ENCODE assay signal across 23 cellular contexts in genomic region chr20:37378420-37378784, GRCh38. TPM values are rescaled to one million over a fixed set of nuclear protein-coding genes. Genes with fewer than 3 reads are reported as not detected.
DNase-seq lines count a peak whose midpoint lies in the region; ATAC-seq, FAIRE-seq and TF ChIP-seq lines count a peak whose summit lies in the region.
"Had no signal": no experiment of that assay in that cellular context is flagged by ENCODE, and none has a peak within 500 bp of the region (broad histone marks: within the 10 kb centered on the region; RNA-seq: fewer than 3 reads in every experiment).

No MANE protein-coding gene starts in this region.

- H4K20me1 ChIP-seq in BLaER1 treated with 17β-estradiol and CSF1 and Interleukin-3, amounts not matched to agents 10 nM and 100 nM, result peaks cover 8 to 86% (median 22%) of the 10 kb centered on the region in 11 experiments; a peak in 15 of 22 replicates

- H3K27me3 ChIP-seq in BLaER1 treated with 17β-estradiol and CSF1 and Interleukin-3, amounts not matched to agents 10 nM and 100 nM, result no peaks in the 10 kb centered on the region
- H3K27me3 ChIP-seq in HUES6 (ENCODE audit: control insufficient read depth, insufficient read depth, low read length), result no peaks in the 10 kb centered on the region
- H3K27me3 ChIP-seq in neuronal stem cell (ENCODE audit: control insufficient read depth in 3 of 3, insufficient read depth in 3 of 3, low read depth in 1 of 3, low read length in 3 of 3), result no peaks in the 10 kb centered on the region
- H3K27me3 ChIP-seq: dorsolateral prefrontal cortex, ovary, thyroid gland had no signal

- no peak overlapping the region for H4K91ac ChIP-seq in neuronal stem cell (ENCODE audit: low read depth, low read length, poor library complexity)

- TF ChIP-seq CTCF in brain (conservative IDR thresholded peaks at IDR 0.05) (no peak), kidney (IDR thresholded peaks at IDR 0.05; ENCODE audit: borderline replicate concordance, extremely low read depth, insufficient read depth) (no peak)

- FAIRE-seq in kidney (lab: Jason Lieb, UNC), result no peak

- peak overlapping the region in 9 of 11 experiments; percentile 55 to 83 (median 73); a peak in 17 of 22 replicates for H3K27ac ChIP-seq in BLaER1 treated with 17β-estradiol and CSF1 and Interleukin-3, amounts not matched to agents 10 nM and 100 nM
- peak overlapping the region; percentile 60 for H3K27ac ChIP-seq in HUES6 (ENCODE audit: low read depth, low read length)
- H3K27ac ChIP-seq in neuronal stem cell (replicated peaks; ENCODE audit: low read length), result no peak overlapping the region
- no peak overlapping the region for H3K27ac ChIP-seq in kidney (ENCODE audit: low read depth in 2 of 2, low read length in 2 of 2)
- H3K27ac ChIP-seq: ovary, thyroid gland had no signal

- no peaks in the 10 kb centered on the region for H3K27me3 Mint-ChIP-seq in brain
- H3K27me3 Mint-ChIP-seq in natural killer cell treated with Interleukin-12 subunit alpha and Interleukin-12 subunit beta and Interleukin-15 and Interleukin-18, amount 100 ng/mL, for 72 hours, result no peaks in the 10 kb centered on the region
- H3K27me3 Mint-ChIP-seq: activated CD4-positive, alpha-beta T cell treated with anti-CD3 and anti-CD28 coated beads, Interleukin-2, amount 10 ng/mL, durations not matched to agents 7 days and 5 days; T-cell had no signal

- H2BK5ac ChIP-seq in neuronal stem cell (ENCODE audit: low read length), result no peak overlapping the region

- no peak overlapping the region for H2BK12ac ChIP-seq in neuronal stem cell (ENCODE audit: low read length)

- intact Hi-C loops in kidney (cut with DNase I), result no loop called here

- peak overlapping the region in 3 of 5 experiments; percentile 14 to 87 (median 22) for H3K27ac Mint-ChIP-seq in brain
- H3K27ac Mint-ChIP-seq in natural killer cell treated with Interleukin-12 subunit alpha and Interleukin-12 subunit beta and Interleukin-15 and Interleukin-18, amount 100 ng/mL, for 72 hours, result peak overlapping the region in 1 of 2 donors; percentile 16
- H3K27ac Mint-ChIP-seq: activated CD4-positive, alpha-beta T cell treated with anti-CD3 and anti-CD28 coated beads, Interleukin-2, amount 10 ng/mL, durations not matched to agents 7 days and 5 days; T-cell had no signal

- peaks cover 31 to 76% (median 40%) of the 10 kb centered on the region in 11 experiments for H3K36me3 ChIP-seq in BLaER1 treated with 17β-estradiol and CSF1 and Interleukin-3, amounts not matched to agents 10 nM and 100 nM
- H3K36me3 ChIP-seq in HUES6 (ENCODE audit: control insufficient read depth, insufficient read depth, low read length) (peaks cover 20% of the 10 kb centered on the region), neuronal stem cell (replicated peaks in 1 of 2; ENCODE audit: control insufficient read depth in 2 of 2, insufficient read depth in 2 of 2, low read length in 2 of 2) (peaks cover 3 to 50% of the 10 kb centered on the region in 2 donors), kidney (ENCODE audit: control insufficient read depth in 1 of 2, insufficient read depth in 2 of 2, low read length in 2 of 2) (peaks cover 2 to 8% of the 10 kb centered on the region in 2 donors)
- H3K36me3 ChIP-seq: ovary, thyroid gland had no signal

- H3K9me3 Mint-ChIP-seq in brain, result no peaks in the 10 kb centered on the region
- H3K9me3 Mint-ChIP-seq in natural killer cell treated with Interleukin-12 subunit alpha and Interleukin-12 subunit beta and Interleukin-15 and Interleukin-18, amount 100 ng/mL, for 72 hours, result no peaks in the 10 kb centered on the region
- H3K9me3 Mint-ChIP-seq: activated CD4-positive, alpha-beta T cell treated with anti-CD3 and anti-CD28 coated beads, Interleukin-2, amount 10 ng/mL, durations not matched to agents 7 days and 5 days; T-cell had no signal

- peaks cover 6% of the 10 kb centered on the region for H3K79me1 ChIP-seq in neuronal stem cell (ENCODE audit: low read depth, low read length)

- H3K4ac ChIP-seq in neuronal stem cell (ENCODE audit: low read length), result no peak overlapping the region

- no peak overlapping the region for H4K8ac ChIP-seq in neuronal stem cell (ENCODE audit: low read depth, low read length)

- H3K4me3 Mint-ChIP-seq in brain, result no peak overlapping the region
- no peak overlapping the region for H3K4me3 Mint-ChIP-seq in natural killer cell treated with Interleukin-12 subunit alpha and Interleukin-12 subunit beta and Interleukin-15 and Interleukin-18, amount 100 ng/mL, for 72 hours
- H3K4me3 Mint-ChIP-seq: activated CD4-positive, alpha-beta T cell treated with anti-CD3 and anti-CD28 coated beads, Interleukin-2, amount 10 ng/mL, durations not matched to agents 7 days and 5 days; T-cell had no signal

- no peak overlapping the region for H2BK15ac ChIP-seq in neuronal stem cell (ENCODE audit: low read length)

- ATAC-seq in natural killer cell treated with Interleukin-12 subunit alpha and Interleukin-12 subunit beta and Interleukin-15 and Interleukin-18, amount 100 ng/mL, for 72 hours, result no peak
- ATAC-seq: right cardiac atrium, T-cell had no signal

- no peak overlapping the region for H3K14ac ChIP-seq in neuronal stem cell (ENCODE audit: low read length)

- H3K18ac ChIP-seq in neuronal stem cell (ENCODE audit: low read length), result peak overlapping the region; percentile 59

- H3K4me3 ChIP-seq in BLaER1 treated with 17β-estradiol and CSF1 and Interleukin-3, amounts not matched to agents 10 nM and 100 nM, result no peak overlapping the region
- H3K4me3 ChIP-seq in HUES6 (ENCODE audit: low read depth, low read length), result no peak overlapping the region
- no peak overlapping the region for H3K4me3 ChIP-seq in neuronal stem cell (ENCODE audit: low read length in 2 of 2)
- no peak overlapping the region for H3K4me3 ChIP-seq in kidney (ENCODE audit: low read length in 2 of 2)
- H3K4me3 ChIP-seq: dorsolateral prefrontal cortex, lung, ovary, thyroid gland had no signal

- DNase-seq in neuronal stem cell (ENCODE audit: low spot score) (no peak), inferior parietal cortex (ENCODE audit: extremely low spot score) (no peak), kidney (no peak)
- no peak for DNase-seq in stimulated activated naive CD4-positive, alpha-beta T cell treated with Interleukin-2 at 50 U/mL for 16 hours (lab: John Stamatoyannopoulos, UW)
- no peak for DNase-seq in natural killer cell treated with Interleukin-12 subunit alpha and Interleukin-12 subunit beta and Interleukin-15 and Interleukin-18, amount 100 ng/mL, for 72 hours (ENCODE audit: low spot score)
- DNase-seq: activated CD4-positive, alpha-beta T cell treated with anti-CD3 and anti-CD28 coated beads, Interleukin-2, amount 10 ng/mL, durations not matched to agents 7 days and 5 days; activated CD8-positive, alpha-beta memory T cell treated with anti-CD3 and anti-CD28 coated beads, Interleukin-2, amount 50 U/mL, for 4 hours; activated gamma-delta T cell treated with Interleukin-2 at 50 U/mL for 16 hours; caudate nucleus; dorsolateral prefrontal cortex; hypothalamus; MM.1S; NCI-H146; SHP77; stimulated activated naive CD4-positive, alpha-beta T cell; T-cell; thyroid gland had no signal

- H3K4me2 ChIP-seq in BLaER1 treated with 17β-estradiol and CSF1 and Interleukin-3, amounts not matched to agents 10 nM and 100 nM, result peak overlapping the region in 7 of 11 experiments; percentile 19 to 83 (median 74); a peak in 12 of 22 replicates
- no peak overlapping the region for H3K4me2 ChIP-seq in neuronal stem cell (ENCODE audit: insufficient read depth, low read length, poor library complexity, severe bottlenecking)

- H3K4me1 ChIP-seq in BLaER1 treated with 17β-estradiol and CSF1 and Interleukin-3, amounts not matched to agents 10 nM and 100 nM, result peaks cover 16 to 77% (median 48%) of the 10 kb centered on the region in 10 experiments
- peaks cover 16% of the 10 kb centered on the region; the same call in 1 of the 2 replicates for H3K4me1 ChIP-seq in HUES6 (ENCODE audit: control insufficient read depth, insufficient read depth, low read length)
- H3K4me1 ChIP-seq in neuronal stem cell (ENCODE audit: control insufficient read depth in 2 of 2, insufficient read depth in 1 of 2, low read depth in 1 of 2, low read length in 2 of 2), result no peaks in the 10 kb centered on the region
- H3K4me1 ChIP-seq in kidney (ENCODE audit: control insufficient read depth in 1 of 2, insufficient read depth in 1 of 2, low read depth in 1 of 2, low read length in 2 of 2), result no peaks in the 10 kb centered on the region
- H3K4me1 ChIP-seq: thyroid gland had no signal

- peak overlapping the region in 8 of 11 experiments; percentile 13 to 65 (median 54); a peak in 7 of 22 replicates for H3K9ac ChIP-seq in BLaER1 treated with 17β-estradiol and CSF1 and Interleukin-3, amounts not matched to agents 10 nM and 100 nM
- H3K9ac ChIP-seq in HUES6 (ENCODE audit: low read length), result no peak overlapping the region
- H3K9ac ChIP-seq in neuronal stem cell (ENCODE audit: low read depth, low read length, poor library complexity), result no peak overlapping the region
- no peak overlapping the region for H3K9ac ChIP-seq in kidney (ENCODE audit: low read length in 2 of 2)

- no CpG with 5 or more reads among the region's 6 CpGs for WGBS in neuronal stem cell (ENCODE audit: extremely low coverage in 2 of 2, insufficient read length in 2 of 2, insufficient replicate concordance in 1 of 2), 2 donors

- H3K23ac ChIP-seq in neuronal stem cell (ENCODE audit: low read depth, low read length, poor library complexity), result no peak overlapping the region

- peaks cover 17% of the 10 kb centered on the region for H3K4me1 Mint-ChIP-seq in brain
- peaks cover 6 to 10% of the 10 kb centered on the region in 2 donors for H3K4me1 Mint-ChIP-seq in natural killer cell treated with Interleukin-12 subunit alpha and Interleukin-12 subunit beta and Interleukin-15 and Interleukin-18, amount 100 ng/mL, for 72 hours (ENCODE audit: low read depth in 2 of 2)
- H3K4me1 Mint-ChIP-seq: activated CD4-positive, alpha-beta T cell treated with anti-CD3 and anti-CD28 coated beads, Interleukin-2, amount 10 ng/mL, durations not matched to agents 7 days and 5 days had no signal

- H2AK5ac ChIP-seq in neuronal stem cell (ENCODE audit: low read depth, low read length), result no peak overlapping the region

- H3K9me3 ChIP-seq in BLaER1 treated with 17β-estradiol and CSF1 and Interleukin-3, amounts not matched to agents 10 nM and 100 nM (replicated peaks in 1 of 11), result no peaks in the 10 kb centered on the region
- no peaks in the 10 kb centered on the region for H3K9me3 ChIP-seq in HUES6 (ENCODE audit: control insufficient read depth, insufficient read depth, low read depth, low read length)
- no peaks in the 10 kb centered on the region for H3K9me3 ChIP-seq in neuronal stem cell (replicated peaks in 1 of 2; ENCODE audit: control insufficient read depth in 2 of 2, insufficient read depth in 1 of 2, low read depth in 1 of 2, low read length in 2 of 2)
- no peaks in the 10 kb centered on the region for H3K9me3 ChIP-seq in kidney (ENCODE audit: control insufficient read depth in 1 of 2, low read length in 2 of 2)
- H3K9me3 ChIP-seq: ovary, thyroid gland had no signal

- peak overlapping the region; percentile 88 for H2BK120ac ChIP-seq in neuronal stem cell (ENCODE audit: low read depth, low read length)

- peaks cover 52% of the 10 kb centered on the region for H3K36me3 Mint-ChIP-seq in brain
- H3K36me3 Mint-ChIP-seq in natural killer cell treated with Interleukin-12 subunit alpha and Interleukin-12 subunit beta and Interleukin-15 and Interleukin-18, amount 100 ng/mL, for 72 hours, result no peaks in the 10 kb centered on the region
- H3K36me3 Mint-ChIP-seq: T-cell had no signal

- no peak overlapping the region for H2AFZ ChIP-seq in neuronal stem cell (ENCODE audit: low read length)

RNA-seq across cellular contexts. Expression of gene SRC, which starts 32.5 kb away (rescaled TPM):
- polyA plus RNA-seq in brain (ENCODE audit: insufficient read depth, low read depth, low replicate concordance) (60.3 TPM), kidney (ENCODE audit: insufficient read depth, low read depth, low replicate concordance) (28.5 TPM)
- polyA plus RNA-seq in neuronal stem cell (2013, experiment 1 of 2), result 32.2 TPM
- polyA plus RNA-seq in neuronal stem cell (2013, experiment 2 of 2), result 33.5 TPM
- 70.0 TPM for total RNA-seq in kidney
- total RNA-seq in natural killer cell treated with Interleukin-12 subunit alpha and Interleukin-12 subunit beta and Interleukin-15 and Interleukin-18, amount 100 ng/mL, for 72 hours, result 1 to 10 TPM; 6.8 to 8.6 TPM

Comparison
In these comparisons a context has a peak if more than half of its experiments do, and no peak if none do; other contexts are left out.
1. H3K27ac ChIP-seq: peak in BLaER1 treated with 17β-estradiol and CSF1 and Interleukin-3, amounts not matched to agents 10 nM and 100 nM (9 of 11) and HUES6 (single experiment); none in neuronal stem cell (single experiment) and kidney (0 of 2).
2. H3K9ac ChIP-seq: peak in BLaER1 treated with 17β-estradiol and CSF1 and Interleukin-3, amounts not matched to agents 10 nM and 100 nM (8 of 11); none in HUES6 (single experiment), neuronal stem cell (single experiment) and kidney (0 of 2).